ENCODE assay signal across 1 cellular context in genomic region chr16:84116720-84117481, GRCh38.
A peak's percentile ranks its signal among the peaks of the same experiment; 100 is the strongest.
TF ChIP-seq lines count a peak whose summit lies in the region.

MBTPS1 (minus strand) TSS chr16:84116942; CDS start chr16:84101783, 15,159 bp downstream.

TF ChIP-seq in K562, 482 proteins besides CTCF, POLR2A, EP300 and RAD21 (continued from another document and continues in another):
- TF ChIP-seq ESRRA (IDR thresholded peaks at IDR 0.05; ENCODE audit: borderline replicate concordance, low read depth) (peak; percentile 44), SNRNP70 (optimal IDR thresholded peaks at IDR 0.05; ENCODE audit: low read depth, low read length) (no peak), USF1 (CRISPR knock-in tag; IDR thresholded peaks at IDR 0.05) (no peak; the same call in 1 of the 2 replicates), ZNF408 (CRISPR knock-in tag; IDR thresholded peaks at IDR 0.05; ENCODE audit: low read depth) (no peak), POLR2AphosphoS2 (IDR thresholded peaks at IDR 0.05; ENCODE audit: low read length) (no peak), HDAC1 (IDR thresholded peaks at IDR 0.05) (peak in 1 of 2 experiments; percentile 57; a peak in 2 of 4 replicates), USF2 (CRISPR knock-in tag; IDR thresholded peaks at IDR 0.05) (no peak), KLF1 (tag; IDR thresholded peaks at IDR 0.05) (0 out of 2 replicates have a peak, but pooled peaks have one; percentile 45), ZNF76 (CRISPR knock-in tag; IDR thresholded peaks at IDR 0.05; ENCODE audit: borderline replicate concordance) (peak; percentile 45; the same call in 1 of the 2 replicates), ATF1 (CRISPR knock-in tag; IDR thresholded peaks at IDR 0.05) (no peak), ATF1 (tag; IDR thresholded peaks at IDR 0.05) (peak; percentile 83), KHSRP (IDR thresholded peaks at IDR 0.05) (no peak), E2F1 (CRISPR knock-in tag; IDR thresholded peaks at IDR 0.05) (peak; percentile 30; the same call in 1 of the 2 replicates), NFRKB (IDR thresholded peaks at IDR 0.05; ENCODE audit: low read depth) (peak; percentile 58; the same call in 1 of the 2 replicates), HDAC2 (IDR thresholded peaks at IDR 0.05) (no peak), TBL1XR1 (IDR thresholded peaks at IDR 0.05; ENCODE audit: low read length in 2 of 2) (peak in 1 of 2 experiments; percentile 29; a peak in 1 of 4 replicates), TCF7L2 (IDR thresholded peaks at IDR 0.05; ENCODE audit: low read depth, low read length) (no peak), ZBTB5 (IDR thresholded peaks at IDR 0.05) (no peak), ZNF592 (IDR thresholded peaks at IDR 0.05) (no peak), HNRNPL (IDR thresholded peaks at IDR 0.05; ENCODE audit: low read depth, low read length) (peak; percentile 91), ZNF197 (CRISPR knock-in tag; IDR thresholded peaks at IDR 0.05; ENCODE audit: low read depth) (no peak), PCBP2 (IDR thresholded peaks at IDR 0.05; ENCODE audit: low read depth, low read length, poor library complexity, severe bottlenecking) (no peak), NKRF (IDR thresholded peaks at IDR 0.05; ENCODE audit: borderline replicate concordance) (peak; percentile 67; the same call in 1 of the 2 replicates), RBM14 (IDR thresholded peaks at IDR 0.05; ENCODE audit: borderline replicate concordance, insufficient read depth, low read depth, low read length) (0 out of 2 replicates have a peak, but pooled peaks have one; percentile 71), GABPB2 (CRISPR knock-in tag; conservative IDR thresholded peaks at IDR 0.05) (no peak), MGA (IDR thresholded peaks at IDR 0.05) (peak; percentile 89), PHF20 (IDR thresholded peaks at IDR 0.05; ENCODE audit: partially characterized antibody) (no peak), SMARCA5 (IDR thresholded peaks at IDR 0.05) (no peak), HIVEP1 (CRISPR knock-in tag; IDR thresholded peaks at IDR 0.05) (0 out of 2 replicates have a peak, but pooled peaks have one; percentile 42), UBTF (IDR thresholded peaks at IDR 0.05; ENCODE audit: borderline replicate concordance in 1 of 2, low read depth in 2 of 2, low read length in 2 of 2) (peak; percentile 90 to 98)
